In the genomic region with DNA sequence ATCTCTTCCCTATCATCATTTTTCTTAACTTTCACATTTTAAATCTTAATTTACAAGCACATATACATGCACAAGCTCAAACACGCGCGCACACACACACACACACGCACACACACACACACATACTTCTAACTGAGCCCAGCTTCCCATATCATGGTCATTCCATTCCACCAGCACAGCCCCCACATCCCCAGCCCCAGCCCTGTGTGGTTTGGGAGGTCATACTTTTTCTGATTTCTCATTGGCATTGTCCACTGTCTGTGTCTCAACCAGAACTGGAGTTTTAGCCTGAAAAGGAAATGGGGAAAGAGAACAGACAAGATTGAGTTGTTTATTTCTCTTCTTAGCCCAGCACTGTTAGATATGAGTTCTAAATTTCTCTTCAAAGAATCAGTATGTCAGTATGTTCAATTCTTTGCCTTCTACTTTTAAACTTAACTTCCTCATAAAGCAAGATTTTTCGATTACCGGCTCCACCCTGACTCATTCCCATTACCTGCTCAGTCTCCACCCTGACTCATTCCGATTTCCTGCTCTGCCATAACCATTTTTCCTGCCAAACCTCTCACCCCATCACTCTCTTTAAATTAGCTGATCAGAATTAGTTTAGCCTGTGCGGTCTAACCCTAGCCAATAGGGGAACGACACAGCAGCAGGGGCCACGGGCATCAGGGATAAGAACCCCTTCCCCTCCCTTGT, we compare ENCODE assay signal across 28 cellular contexts. TPM values are rescaled to one million over a fixed set of nuclear protein-coding genes. Genes with fewer than 3 reads are reported as not detected.
"Had no signal": no experiment of that assay in that cellular context is flagged by ENCODE, and none has a peak within 500 bp of the region (broad histone marks: within the 10 kb centered on the region; RNA-seq: fewer than 3 reads in every experiment).

No MANE protein-coding gene starts in this region.

- H3K4me1 ChIP-seq: adrenal gland, body of pancreas had no signal

- H3K9me3 Mint-ChIP-seq: activated naive CD8-positive, alpha-beta T cell treated with anti-CD3 and anti-CD28 coated beads, Interleukin-2, amount 10 ng/mL, durations not matched to agents 7 days and 5 days had no signal

- H3K27ac ChIP-seq: adrenal gland, body of pancreas, cardiac muscle cell had no signal

- H3K27me3 ChIP-seq: adrenal gland, body of pancreas, cardiac muscle cell had no signal

- H3K9me3 ChIP-seq: adrenal gland, body of pancreas had no signal

- H3K4me3 Mint-ChIP-seq: activated CD8-positive, alpha-beta T cell treated with anti-CD3 and anti-CD28 coated beads, Interleukin-2, amount 10 ng/mL, durations not matched to agents 7 days and 5 days; activated naive CD8-positive, alpha-beta T cell treated with anti-CD3 and anti-CD28 coated beads, Interleukin-2, amount 10 ng/mL, durations not matched to agents 7 days and 5 days; T-helper 17 cell; WTC11 had no signal

- H3K27ac Mint-ChIP-seq: activated CD8-positive, alpha-beta T cell treated with anti-CD3 and anti-CD28 coated beads, Interleukin-2, amount 10 ng/mL, durations not matched to agents 7 days and 5 days; activated naive CD8-positive, alpha-beta T cell treated with anti-CD3 and anti-CD28 coated beads, Interleukin-2, amount 10 ng/mL, durations not matched to agents 7 days and 5 days; T-helper 17 cell; WTC11 had no signal

- DNase-seq: activated CD4-positive, alpha-beta T cell treated with anti-CD3 and anti-CD28 coated beads for 48 hours; activated CD4-positive, alpha-beta T cell treated with anti-CD3 and anti-CD28 coated beads, Interleukin-2, amount 50 U/mL, for 4 hours; activated CD4-positive, CD25-positive, alpha-beta regulatory T cell treated with anti-CD3 and anti-CD28 coated beads, Interleukin-2, amount 50 U/mL, for 72 hours; activated CD8-positive, alpha-beta memory T cell treated with anti-CD3 and anti-CD28 coated beads, Interleukin-2, amount 50 U/mL, for 48 hours; activated CD8-positive, alpha-beta T cell treated with anti-CD3 and anti-CD28 coated beads, Interleukin-2, amount 10 ng/mL, durations not matched to agents 7 days and 5 days; activated naive CD4-positive, alpha-beta T cell treated with anti-CD3 and anti-CD28 coated beads, Interleukin-2, amount 50 U/mL, for 16 hours; activated naive CD8-positive, alpha-beta T cell treated with anti-CD3 and anti-CD28 coated beads, Interleukin-2, amount 10 ng/mL, durations not matched to agents 7 days and 5 days; activated T-cell treated with anti-CD3 and anti-CD28 coated beads, Interleukin-2, amount 50 U/mL, for 1 hour; adrenal gland; aorta; body of pancreas; Karpas-422; MV-4-11; NCI-H1092 treated with DMSO at 0.1 percent for 48 hours; NCI-H1417 treated with DMSO at 0.1 percent for 48 hours; NCI-H1694; NCI-H2029 treated with DMSO at 0.1 percent for 48 hours; NCI-H510A treated with DMSO at 0.1 percent for 48 hours; NCI-H69; NK-92 treated with Interleukin-12 subunit alpha and Interleukin-12 subunit beta, amount 100 ng/mL, for 24 hours; SHP77 treated with DMSO at 0.1 percent for 48 hours; T-helper 17 cell; T-helper 9 cell had no signal

- FAIRE-seq: K562, RCC 7860 had no signal

- ATAC-seq: activated CD8-positive, alpha-beta T cell treated with anti-CD3 and anti-CD28 coated beads, Interleukin-2, amount 10 ng/mL, durations not matched to agents 7 days and 5 days; body of pancreas; K562; T-helper 17 cell; WTC11 had no signal

- H3K4me3 ChIP-seq: adrenal gland, body of pancreas, cardiac muscle cell, K562 had no signal

- H3K36me3 ChIP-seq: adrenal gland, cardiac muscle cell had no signal

RNA-seq across cellular contexts. Expression of gene IQCF1, which starts 6.4 kb away (rescaled TPM):
- total RNA-seq: activated CD8-positive, alpha-beta T cell treated with anti-CD3 and anti-CD28 coated beads, Interleukin-2, amount 10 ng/mL, durations not matched to agents 7 days and 5 days; activated naive CD8-positive, alpha-beta T cell treated with anti-CD3 and anti-CD28 coated beads, Interleukin-2, amount 10 ng/mL, durations not matched to agents 7 days and 5 days; adrenal gland; aorta; body of pancreas; cardiac muscle cell; K562; SK-MEL-5; T-helper 17 cell; WTC11 had no signal
- polyA plus RNA-seq: adrenal gland, aorta, cardiac muscle cell, K562 had no signal

RNA-seq across cellular contexts. Expression of gene IQCF5, which starts 21.4 kb away (rescaled TPM):
- total RNA-seq: activated CD8-positive, alpha-beta T cell treated with anti-CD3 and anti-CD28 coated beads, Interleukin-2, amount 10 ng/mL, durations not matched to agents 7 days and 5 days; activated naive CD8-positive, alpha-beta T cell treated with anti-CD3 and anti-CD28 coated beads, Interleukin-2, amount 10 ng/mL, durations not matched to agents 7 days and 5 days; adrenal gland; aorta; body of pancreas; cardiac muscle cell; K562; SK-MEL-5; T-helper 17 cell; WTC11 had no signal
- polyA plus RNA-seq: adrenal gland, aorta, cardiac muscle cell, K562 had no signal

RNA-seq across cellular contexts. Expression of gene IQCF2, which starts 35.3 kb away (rescaled TPM):
- total RNA-seq: activated CD8-positive, alpha-beta T cell treated with anti-CD3 and anti-CD28 coated beads, Interleukin-2, amount 10 ng/mL, durations not matched to agents 7 days and 5 days; activated naive CD8-positive, alpha-beta T cell treated with anti-CD3 and anti-CD28 coated beads, Interleukin-2, amount 10 ng/mL, durations not matched to agents 7 days and 5 days; adrenal gland; aorta; body of pancreas; cardiac muscle cell; K562; SK-MEL-5; T-helper 17 cell; WTC11 had no signal
- polyA plus RNA-seq: adrenal gland, aorta, cardiac muscle cell, K562 had no signal
